8 cellular contexts compared by ENCODE assay signal in genomic region chr13:114226699-114227323, GRCh38. TPM values are rescaled to one million over a fixed set of nuclear protein-coding genes. Genes with fewer than 3 reads are reported as not detected.
DNase-seq lines count a peak whose midpoint lies in the region; ATAC-seq, FAIRE-seq and TF ChIP-seq lines count a peak whose summit lies in the region.

No MANE protein-coding gene starts in this region.

- peak; percentile 82 for TF ChIP-seq CTCF in A549 (IDR thresholded peaks at IDR 0.05)
- peak; percentile 92 for TF ChIP-seq CTCF in cardiac fibroblast (IDR thresholded peaks at IDR 0.05; ENCODE audit: low read depth, low read length)

- ATAC-seq in A549: peak; percentile 92 to 97
- ATAC-seq in GM18502 (IDR thresholded peaks at IDR 0.05; ENCODE audit: poor library complexity, unreplicated experiment): peak; percentile 88
- peak; percentile 65 for ATAC-seq in HG03097 (IDR thresholded peaks at IDR 0.05; ENCODE audit: low FRiP score, unreplicated experiment)
- peak; percentile 93 to 95 for ATAC-seq in activated CD4-positive, CD25-positive, alpha-beta regulatory T cell treated with anti-CD3 and anti-CD28 coated beads, Interleukin-2, amount 50 U/mL, for 24 hours

- POLR2A ChIA-PET in A549 (lab: Yijun Ruan, JAX): no interaction called here

- FAIRE-seq in A549 (lab: Jason Lieb, UNC): no peak

- no peak for TF ChIP-seq POLR2A in A549 (IDR thresholded peaks at IDR 0.05; ENCODE audit: low read length)

- TF ChIP-seq EP300 in A549 (IDR thresholded peaks at IDR 0.05): no peak

- peak overlapping the region; percentile 40 for H3K4me2 ChIP-seq in A549

- H3K27ac ChIP-seq in A549: peak overlapping the region in 1 of 2 experiments; percentile 59; a peak in 2 of 6 replicates

- H3K9me3 ChIP-seq in A549: no peaks in the 10 kb centered on the region

- no peak overlapping the region for H3K4me3 ChIP-seq in A549
- no peak overlapping the region for H3K4me3 ChIP-seq in cardiac fibroblast (replicated peaks in 1 of 2; ENCODE audit: low read depth in 2 of 2, low read length in 2 of 2)

- peaks cover 12% of the 10 kb centered on the region; the same call in 1 of the 3 replicates for H3K4me1 ChIP-seq in A549

- DNase-seq in A549 (ENCODE audit: low read depth in 1 of 2, low spot score in 1 of 2) (peak; percentile 60 to 76), NCI-H2196 treated with DMSO at 0.1 percent for 48 hours (lab: John Stamatoyannopoulos, UW; ENCODE audit: unreplicated experiment) (peak; percentile 12), cardiac fibroblast (ENCODE audit: low read depth in 2 of 2) (peak; percentile 84 to 86), kidney tubule cell (ENCODE audit: low spot score) (peak; percentile 81)
- DNase-seq in stimulated activated CD4-positive, alpha-beta T cell treated with anti-CD3 and anti-CD28 coated beads, Interleukin-2, amount 100 ng/mL, for 4 hours (ENCODE audit: low read depth): peak; percentile 74

- CTCF ChIA-PET in A549 (lab: Yijun Ruan, JAX): interaction anchor here (0.6 to 1.5 kb wide), 9 partner anchors 9 to 502 kb away, joined by 3 to 5 read pairs (median 3); no protein-coding TSS in a partner anchor

- TF ChIP-seq RAD21 in A549 (conservative IDR thresholded peaks at IDR 0.05 in 1 of 2, IDR thresholded peaks at IDR 0.05 in 1 of 2): peak; percentile 96 to 98

- 12% methylated on average over 9 of the region's 19 CpGs for WGBS in A549 (ENCODE audit: missing lambda C conversion rate)

TF ChIP-seq in A549, 52 proteins besides CTCF, POLR2A, EP300 and RAD21:
- TF ChIP-seq CBX8 (IDR thresholded peaks at IDR 0.05) (no peak), SMC3 (IDR thresholded peaks at IDR 0.05) (peak; percentile 92), HOXB13 (CRISPR knock-in tag; IDR thresholded peaks at IDR 0.05; ENCODE audit: low read depth) (no peak), MAX (IDR thresholded peaks at IDR 0.05) (0 out of 2 replicates have a peak, but pooled peaks have one; percentile 23), HOXB5 (CRISPR knock-in tag; IDR thresholded peaks at IDR 0.05) (no peak)

RNA-seq across cellular contexts. Expression of gene CDC16, which starts 7.9 kb away (rescaled TPM):
- polyA plus RNA-seq in A549 (2011; rRNA removed): 79.7 and 85.0 TPM in 2 replicates
- polyA plus RNA-seq in A549 (2012; cell fraction: cytosol; rRNA removed): 26.0 and 27.0 TPM in 2 replicates
- polyA plus RNA-seq in A549 (2012; cell fraction: nucleus; rRNA removed): 21.7 and 29.7 TPM in 2 replicates
- 42.4 to 46.3 TPM (median 46.1 TPM) in 3 replicates for polyA plus RNA-seq in A549 (2017; fragmentation: RNase III; extraction: RNeasy Plus Mini Kit Qiagen cat#74134 plus additional on column Dnase treatment)
- polyA minus RNA-seq in A549 (2011; rRNA and poly(A)+ RNA removed): 36.6 and 40.0 TPM in 2 replicates

RNA-seq across cellular contexts. Expression of gene CFAP97D2, which starts 47.8 kb away (rescaled TPM):
- not detected in 2 replicates for polyA plus RNA-seq in A549 (2011; rRNA removed)
- not detected in 2 replicates for polyA plus RNA-seq in A549 (2012; cell fraction: cytosol; rRNA removed)
- not detected in 2 replicates for polyA plus RNA-seq in A549 (2012; cell fraction: nucleus; rRNA removed)
- polyA plus RNA-seq in A549 (2017; fragmentation: RNase III; extraction: RNeasy Plus Mini Kit Qiagen cat#74134 plus additional on column Dnase treatment): not detected in 3 replicates
- not detected in 2 replicates for polyA minus RNA-seq in A549 (2011; rRNA and poly(A)+ RNA removed)

RNA-seq across cellular contexts. Expression of gene UPF3A, which starts 54.6 kb away (rescaled TPM):
- polyA plus RNA-seq in A549 (2011; rRNA removed) (39.9 and 51.0 TPM in 2 replicates), A549 (2017; fragmentation: RNase III; extraction: RNeasy Plus Mini Kit Qiagen cat#74134 plus additional on column Dnase treatment) (60.2 to 64.5 TPM (median 62.6 TPM) in 3 replicates)
- polyA plus RNA-seq in A549 (2012; cell fraction: cytosol; rRNA removed): 31.9 and 35.2 TPM in 2 replicates
- 38.2 and 41.5 TPM in 2 replicates for polyA plus RNA-seq in A549 (2012; cell fraction: nucleus; rRNA removed)
- polyA minus RNA-seq in A549 (2011; rRNA and poly(A)+ RNA removed): 11.0 and 12.0 TPM in 2 replicates

Comparison
In these comparisons a context has a peak if more than half of its experiments do, and no peak if none do; other contexts are left out.
1. DNase-seq: peak in every context shown above with its lines; median percentile 85 in cardiac fibroblast; 81 in kidney tubule cell; 74 in stimulated activated CD4-positive, alpha-beta T cell treated with anti-CD3 and anti-CD28 coated beads, Interleukin-2, amount 100 ng/mL, for 4 hours; 68 in A549; 12 in NCI-H2196 treated with DMSO at 0.1 percent for 48 hours.